In genomic region chr19:42249149-42249750, GRCh38 we compare ENCODE assay signal across 1 cellular context.
TF ChIP-seq lines count a peak whose summit lies in the region.

No MANE protein-coding gene starts in this region.

TF ChIP-seq in WTC11, 78 proteins besides CTCF, POLR2A, EP300 and RAD21 (continued from another document):
- TF ChIP-seq CDX4 (CRISPR knock-in tag; IDR thresholded peaks at IDR 0.05; ENCODE audit: borderline replicate concordance), result no peak
- no peak for TF ChIP-seq IRF2 (CRISPR knock-in tag; IDR thresholded peaks at IDR 0.05; ENCODE audit: borderline replicate concordance, low read depth)
- TF ChIP-seq ZNF317 (CRISPR knock-in tag; IDR thresholded peaks at IDR 0.05; ENCODE audit: borderline replicate concordance, low read depth), result no peak
- no peak for TF ChIP-seq ARID4B (CRISPR knock-in tag; IDR thresholded peaks at IDR 0.05; ENCODE audit: borderline replicate concordance)
- no peak for TF ChIP-seq CREM (CRISPR knock-in tag; IDR thresholded peaks at IDR 0.05)
- no peak for TF ChIP-seq AFF4 (CRISPR knock-in tag; IDR thresholded peaks at IDR 0.05; ENCODE audit: borderline replicate concordance)
- TF ChIP-seq AR (CRISPR knock-in tag; IDR thresholded peaks at IDR 0.05), result no peak
- no peak for TF ChIP-seq CBFB (CRISPR knock-in tag; IDR thresholded peaks at IDR 0.05; ENCODE audit: low read depth)
- TF ChIP-seq ZNF281 (CRISPR knock-in tag; IDR thresholded peaks at IDR 0.05), result no peak
- TF ChIP-seq ZBTB43 (CRISPR knock-in tag; IDR thresholded peaks at IDR 0.05), result no peak
- no peak for TF ChIP-seq PRDM15 (CRISPR knock-in tag; IDR thresholded peaks at IDR 0.05)
